ENCODE assay signal across 25 cellular contexts in genomic region chr7:158401295-158401694, GRCh38.
"Had no signal": no experiment of that assay in that cellular context is flagged by ENCODE, and none has a peak within 500 bp of the region (broad histone marks: within the 10 kb centered on the region; RNA-seq: fewer than 3 reads in every experiment).

No MANE protein-coding gene starts in this region.

- H3K4me1 Mint-ChIP-seq: activated CD4-positive, alpha-beta T cell treated with anti-CD3 and anti-CD28 coated beads, Interleukin-2, amount 10 ng/mL, durations not matched to agents 24 days and 14 days; activated naive CD4-positive, alpha-beta T cell treated with anti-CD3 and anti-CD28 coated beads, Interleukin-2, amount 10 ng/mL, durations not matched to agents 7 days and 5 days; activated naive CD8-positive, alpha-beta T cell treated with anti-CD3 and anti-CD28 coated beads, Interleukin-2, amount 50 U/mL, for 24 hours had no signal

- DNase-seq: activated CD4-positive, alpha-beta T cell treated with anti-CD3 and anti-CD28 coated beads, Interleukin-2, amount 10 ng/mL, durations not matched to agents 24 days and 14 days; activated CD4-positive, alpha-beta T cell treated with anti-CD3 and anti-CD28 coated beads, Interleukin-2, amount 50 U/mL, for 4 hours; activated CD8-positive, alpha-beta T cell treated with anti-CD3 and anti-CD28 coated beads for 36 hours; activated naive CD4-positive, alpha-beta T cell treated with anti-CD3 and anti-CD28 coated beads, Interleukin-2, amount 10 ng/mL, durations not matched to agents 7 days and 5 days; activated naive CD8-positive, alpha-beta T cell treated with anti-CD3 and anti-CD28 coated beads, Interleukin-2, amount 50 U/mL, for 24 hours; activated T-cell treated with anti-CD3 and anti-CD28 coated beads, Interleukin-2, amount 50 U/mL, for 24 hours; anterior cingulate cortex; caudate nucleus; IMR-90; NCI-H1048; NCI-H1105 treated with DMSO at 0.1 percent for 48 hours; NCI-H1436; NCI-H1694; NCI-H1930; NCI-H345; NCI-H524 treated with DMSO at 0.1 percent for 48 hours; NK-92 treated with Interleukin-12 subunit alpha and Interleukin-12 subunit beta, amount 100 ng/mL, for 24 hours; PC-9; Right ventricle myocardium superior had no signal

- H3K4me2 ChIP-seq: PC-9 had no signal

- H2AFZ ChIP-seq: PC-9 had no signal

- H3K27ac ChIP-seq: PC-9 had no signal

- H3K36me3 Mint-ChIP-seq: activated naive CD4-positive, alpha-beta T cell treated with anti-CD3 and anti-CD28 coated beads, Interleukin-2, amount 10 ng/mL, durations not matched to agents 7 days and 5 days had no signal

- H3K27ac Mint-ChIP-seq: activated CD4-positive, alpha-beta T cell treated with anti-CD3 and anti-CD28 coated beads, Interleukin-2, amount 10 ng/mL, durations not matched to agents 24 days and 14 days; activated CD8-positive, alpha-beta T cell treated with anti-CD3 and anti-CD28 coated beads for 36 hours; activated naive CD4-positive, alpha-beta T cell treated with anti-CD3 and anti-CD28 coated beads, Interleukin-2, amount 10 ng/mL, durations not matched to agents 7 days and 5 days; activated naive CD8-positive, alpha-beta T cell; activated naive CD8-positive, alpha-beta T cell treated with anti-CD3 and anti-CD28 coated beads, Interleukin-2, amount 50 U/mL, for 24 hours; activated T-cell treated with anti-CD3 and anti-CD28 coated beads, Interleukin-2, amount 50 U/mL, for 24 hours; activated T-helper 2 cell treated with anti-CD3 and anti-CD28 coated beads, Interferon-gamma antibody, Interleukin-2, Interleukin-4, amounts not matched to agents 10 μg/mL and 5 μg/mL and 100 μg/mL, durations not matched to agents 14 hours and 24 hours and 36 hours; T-helper 1 cell treated with Interleukin-12 subunit alpha and Interleukin-12 subunit beta and Interleukin-4 antibody, amounts not matched to agents 30 μg/mL and 1 μg/mL, for 36 hours; T-helper 2 cell treated with Interferon-gamma antibody and Interleukin-4, amounts not matched to agents 5 μg/mL and 100 μg/mL, for 36 hours had no signal

- H3K4me3 Mint-ChIP-seq: activated CD4-positive, alpha-beta T cell treated with anti-CD3 and anti-CD28 coated beads, Interleukin-2, amount 10 ng/mL, durations not matched to agents 24 days and 14 days; activated CD8-positive, alpha-beta T cell treated with anti-CD3 and anti-CD28 coated beads for 36 hours; activated naive CD4-positive, alpha-beta T cell treated with anti-CD3 and anti-CD28 coated beads, Interleukin-2, amount 10 ng/mL, durations not matched to agents 7 days and 5 days; activated naive CD8-positive, alpha-beta T cell; activated naive CD8-positive, alpha-beta T cell treated with anti-CD3 and anti-CD28 coated beads, Interleukin-2, amount 50 U/mL, for 24 hours; activated T-cell treated with anti-CD3 and anti-CD28 coated beads, Interleukin-2, amount 50 U/mL, for 24 hours; brain; T-helper 1 cell treated with Interleukin-12 subunit alpha and Interleukin-12 subunit beta and Interleukin-4 antibody, amounts not matched to agents 30 μg/mL and 1 μg/mL, for 36 hours; T-helper 2 cell treated with Interferon-gamma antibody and Interleukin-4, amounts not matched to agents 5 μg/mL and 100 μg/mL, for 36 hours had no signal

- H3K27me3 Mint-ChIP-seq: activated CD4-positive, alpha-beta T cell treated with anti-CD3 and anti-CD28 coated beads, Interleukin-2, amount 10 ng/mL, durations not matched to agents 24 days and 14 days; activated CD8-positive, alpha-beta T cell treated with anti-CD3 and anti-CD28 coated beads for 36 hours; activated naive CD4-positive, alpha-beta T cell treated with anti-CD3 and anti-CD28 coated beads, Interleukin-2, amount 10 ng/mL, durations not matched to agents 7 days and 5 days; activated naive CD8-positive, alpha-beta T cell; activated naive CD8-positive, alpha-beta T cell treated with anti-CD3 and anti-CD28 coated beads, Interleukin-2, amount 50 U/mL, for 24 hours; activated T-cell treated with anti-CD3 and anti-CD28 coated beads, Interleukin-2, amount 50 U/mL, for 24 hours had no signal

- ATAC-seq: activated CD8-positive, alpha-beta T cell treated with anti-CD3 and anti-CD28 coated beads for 36 hours; activated naive CD8-positive, alpha-beta T cell treated with anti-CD3 and anti-CD28 coated beads, Interleukin-2, amount 50 U/mL, for 24 hours; K562 had no signal

- H3K4me3 ChIP-seq: K562, PC-9 had no signal
